Comparison of ENCODE assay signal across 8 cellular contexts in genomic region chr15:74955017-74955416, GRCh38. TPM values are rescaled to one million over a fixed set of nuclear protein-coding genes. Genes with fewer than 3 reads are reported as not detected.
DNase-seq lines count a peak whose midpoint lies in the region; ATAC-seq and TF ChIP-seq lines count a peak whose summit lies in the region.

No MANE protein-coding gene starts in this region.

- CTCF ChIA-PET in activated naive CD4-positive, alpha-beta T cell treated with anti-CD3 and anti-CD28 coated beads for 36 hours (lab: Charles Lee): interaction anchor here (0.7 to 1.3 kb wide), 6 partner anchors 47 to 334 kb away, joined by 4 to 6 read pairs (median 4); no protein-coding TSS in a partner anchor
- CTCF ChIA-PET in activated CD4-positive, alpha-beta memory T cell treated with anti-CD3 and anti-CD28 coated beads for 36 hours (lab: Charles Lee): interaction anchor here (1.0 to 2.5 kb wide), 5 partner anchors 55 to 249 kb away, joined by 3 to 16 read pairs (median 6); partner anchors contain the start of gene CPLX3

- H3K4me1 Mint-ChIP-seq in activated naive CD4-positive, alpha-beta T cell treated with anti-CD3 and anti-CD28 coated beads for 36 hours (ENCODE audit: low read depth): peaks cover 31% of the 10 kb centered on the region
- peaks cover 39% of the 10 kb centered on the region for H3K4me1 Mint-ChIP-seq in activated CD4-positive, alpha-beta memory T cell treated with anti-CD3 and anti-CD28 coated beads for 36 hours (ENCODE audit: low read depth)
- H3K4me1 Mint-ChIP-seq in glutamatergic neuron (ENCODE audit: low read depth, unreplicated experiment): peaks cover 18% of the 10 kb centered on the region

- no peak for ATAC-seq in activated naive CD4-positive, alpha-beta T cell treated with anti-CD3 and anti-CD28 coated beads, Interleukin-2, amount 50 U/mL, for 72 hours

- POLR2A ChIA-PET in activated CD4-positive, alpha-beta memory T cell treated with anti-CD3 and anti-CD28 coated beads for 36 hours (lab: Charles Lee): no interaction called here

- no peak overlapping the region for H3K27ac Mint-ChIP-seq in activated naive CD4-positive, alpha-beta T cell treated with anti-CD3 and anti-CD28 coated beads for 36 hours
- H3K27ac Mint-ChIP-seq in activated naive CD4-positive, alpha-beta T cell treated with anti-CD3 and anti-CD28 coated beads, Interleukin-2, amount 50 U/mL, for 72 hours: no peak overlapping the region
- no peak overlapping the region for H3K27ac Mint-ChIP-seq in activated CD4-positive, alpha-beta memory T cell treated with anti-CD3 and anti-CD28 coated beads for 36 hours
- H3K27ac Mint-ChIP-seq in glutamatergic neuron (ENCODE audit: unreplicated experiment): no peak overlapping the region

- H3K4me3 ChIP-seq in subcutaneous abdominal adipose tissue (ENCODE audit: low read depth in 1 of 5, low read length in 5 of 5): peak overlapping the region in 4 of 5 donors; percentile 7 to 74 (median 44)

- H3K36me3 ChIP-seq in subcutaneous abdominal adipose tissue (ENCODE audit: control insufficient read depth in 5 of 5, insufficient read depth in 5 of 5, low read length in 5 of 5): no peaks in the 10 kb centered on the region

- no peak overlapping the region for H3K27ac ChIP-seq in subcutaneous abdominal adipose tissue (ENCODE audit: low read depth, low read length)

- H3K4me3 Mint-ChIP-seq in activated naive CD4-positive, alpha-beta T cell treated with anti-CD3 and anti-CD28 coated beads for 36 hours: peak overlapping the region; percentile 69
- peak overlapping the region; percentile 45 for H3K4me3 Mint-ChIP-seq in activated CD4-positive, alpha-beta memory T cell treated with anti-CD3 and anti-CD28 coated beads for 36 hours
- H3K4me3 Mint-ChIP-seq in glutamatergic neuron (ENCODE audit: unreplicated experiment): peak overlapping the region; percentile 55

- peaks cover 4 to 58% (median 55%) of the 10 kb centered on the region in 5 donors for H3K4me1 ChIP-seq in subcutaneous abdominal adipose tissue (ENCODE audit: control insufficient read depth in 5 of 5, insufficient read depth in 5 of 5, low read length in 5 of 5)

- H3K27me3 ChIP-seq in subcutaneous abdominal adipose tissue (ENCODE audit: control insufficient read depth in 5 of 5, insufficient read depth in 4 of 5, low read length in 5 of 5): peaks cover 0 to 14% (median 9%) of the 10 kb centered on the region in 5 donors

- no peaks in the 10 kb centered on the region for H3K36me3 Mint-ChIP-seq in activated naive CD4-positive, alpha-beta T cell treated with anti-CD3 and anti-CD28 coated beads for 36 hours (ENCODE audit: low read depth)
- H3K36me3 Mint-ChIP-seq in activated naive CD4-positive, alpha-beta T cell treated with anti-CD3 and anti-CD28 coated beads, Interleukin-2, amount 50 U/mL, for 72 hours: no peaks in the 10 kb centered on the region
- H3K36me3 Mint-ChIP-seq in activated CD4-positive, alpha-beta memory T cell treated with anti-CD3 and anti-CD28 coated beads for 36 hours: no peaks in the 10 kb centered on the region
- H3K36me3 Mint-ChIP-seq in glutamatergic neuron (ENCODE audit: unreplicated experiment): no peaks in the 10 kb centered on the region

- DNase-seq in activated naive CD4-positive, alpha-beta T cell treated with anti-CD3 and anti-CD28 coated beads for 36 hours: no peak
- no peak for DNase-seq in activated naive CD4-positive, alpha-beta T cell treated with anti-CD3 and anti-CD28 coated beads, Interleukin-2, amount 50 U/mL, for 72 hours (ENCODE audit: low spot score in 2 of 2)
- DNase-seq in activated CD4-positive, alpha-beta memory T cell treated with anti-CD3 and anti-CD28 coated beads for 36 hours: no peak
- no peak for DNase-seq in glutamatergic neuron
- DNase-seq in GM20000 (ENCODE audit: low spot score): no peak
- DNase-seq in NCI-H2081 (lab: John Stamatoyannopoulos, UW): no peak
- DNase-seq in HT-29 (ENCODE audit: low spot score): no peak

- no peaks in the 10 kb centered on the region for H3K9me3 Mint-ChIP-seq in activated naive CD4-positive, alpha-beta T cell treated with anti-CD3 and anti-CD28 coated beads for 36 hours
- no peaks in the 10 kb centered on the region for H3K9me3 Mint-ChIP-seq in activated naive CD4-positive, alpha-beta T cell treated with anti-CD3 and anti-CD28 coated beads, Interleukin-2, amount 50 U/mL, for 72 hours
- H3K9me3 Mint-ChIP-seq in activated CD4-positive, alpha-beta memory T cell treated with anti-CD3 and anti-CD28 coated beads for 36 hours: no peaks in the 10 kb centered on the region
- H3K9me3 Mint-ChIP-seq in glutamatergic neuron (ENCODE audit: unreplicated experiment): peaks cover 2% of the 10 kb centered on the region

- H3K9me3 ChIP-seq in subcutaneous abdominal adipose tissue (ENCODE audit: control insufficient read depth in 5 of 5, low read length in 5 of 5): no peaks in the 10 kb centered on the region

- H3K9ac ChIP-seq in subcutaneous abdominal adipose tissue (ENCODE audit: low read length in 5 of 5): peak overlapping the region in 2 of 5 donors; percentile 14 to 62

- H3K27me3 Mint-ChIP-seq in activated naive CD4-positive, alpha-beta T cell treated with anti-CD3 and anti-CD28 coated beads for 36 hours (ENCODE audit: low read depth): peaks cover 26% of the 10 kb centered on the region
- peaks cover 21% of the 10 kb centered on the region for H3K27me3 Mint-ChIP-seq in activated CD4-positive, alpha-beta memory T cell treated with anti-CD3 and anti-CD28 coated beads for 36 hours
- H3K27me3 Mint-ChIP-seq in glutamatergic neuron (ENCODE audit: unreplicated experiment): peaks cover 16% of the 10 kb centered on the region

- intact Hi-C loops in activated naive CD4-positive, alpha-beta T cell treated with anti-CD3 and anti-CD28 coated beads for 36 hours (cut with micrococcal nuclease): loop anchor here (5.0 kb wide), 1 partner anchor 413 kb away; the partner anchor contains the start of gene ARID3B
- intact Hi-C loops in activated CD4-positive, alpha-beta memory T cell treated with anti-CD3 and anti-CD28 coated beads for 36 hours (cut with micrococcal nuclease): loop anchor here (5.0 kb wide), 1 partner anchor 497 kb away; the partner anchor contains the start of gene SIN3A

- TF ChIP-seq CTCF in glutamatergic neuron (IDR thresholded peaks at IDR 0.05; ENCODE audit: partially characterized antibody, unreplicated experiment): no peak
- no peak for TF ChIP-seq CTCF in GM20000 (IDR thresholded peaks at IDR 0.05; ENCODE audit: extremely low read depth, missing control alignments)

RNA-seq across cellular contexts. Expression of gene RPP25, which starts 1.6 kb away (rescaled TPM):
- 1 to 10 TPM; 3.5 to 3.7 TPM for total RNA-seq in activated naive CD4-positive, alpha-beta T cell treated with anti-CD3 and anti-CD28 coated beads for 36 hours
- total RNA-seq in activated naive CD4-positive, alpha-beta T cell treated with anti-CD3 and anti-CD28 coated beads, Interleukin-2, amount 50 U/mL, for 72 hours: 1 to 10 TPM; 3.4 to 6.6 TPM
- 1 to 10 TPM; 3.8 TPM for total RNA-seq in activated CD4-positive, alpha-beta memory T cell treated with anti-CD3 and anti-CD28 coated beads for 36 hours
- 2.3 TPM for total RNA-seq in glutamatergic neuron (ENCODE audit: unreplicated experiment)
- 60.1 and 68.1 TPM in 2 replicates for total RNA-seq in HT-29 (2014; rRNA removed; shearing (Covaris generic))

RNA-seq across cellular contexts. Expression of gene COX5A, which starts 17.1 kb away (rescaled TPM):
- total RNA-seq in activated naive CD4-positive, alpha-beta T cell treated with anti-CD3 and anti-CD28 coated beads for 36 hours: 100 to 1,000 TPM; 346 to 348 TPM
- total RNA-seq in activated naive CD4-positive, alpha-beta T cell treated with anti-CD3 and anti-CD28 coated beads, Interleukin-2, amount 50 U/mL, for 72 hours: 100 to 1,000 TPM; 314 to 323 TPM
- total RNA-seq in activated CD4-positive, alpha-beta memory T cell treated with anti-CD3 and anti-CD28 coated beads for 36 hours: 100 to 1,000 TPM; 322 TPM
- 219 TPM for total RNA-seq in glutamatergic neuron (ENCODE audit: unreplicated experiment)
- 122 and 144 TPM in 2 replicates for total RNA-seq in HT-29 (2014; rRNA removed; shearing (Covaris generic))

RNA-seq across cellular contexts. Expression of gene SCAMP5, which starts 40.3 kb away (rescaled TPM):
- total RNA-seq in activated naive CD4-positive, alpha-beta T cell treated with anti-CD3 and anti-CD28 coated beads for 36 hours: under 1 TPM; 0.15 to 0.38 TPM
- total RNA-seq in activated naive CD4-positive, alpha-beta T cell treated with anti-CD3 and anti-CD28 coated beads, Interleukin-2, amount 50 U/mL, for 72 hours: 10 to 100 TPM in 1 of 2 donors, 1 to 10 TPM in 1; 3.7 to 11.4 TPM
- total RNA-seq in activated CD4-positive, alpha-beta memory T cell treated with anti-CD3 and anti-CD28 coated beads for 36 hours: under 1 TPM; 0.19 to 0.33 TPM
- 164 TPM for total RNA-seq in glutamatergic neuron (ENCODE audit: unreplicated experiment)
- 0.86 and 3.0 TPM in 2 replicates for total RNA-seq in HT-29 (2014; rRNA removed; shearing (Covaris generic))

RNA-seq across cellular contexts. Expression of gene FAM219B, which starts 48.4 kb away (rescaled TPM):
- total RNA-seq in activated naive CD4-positive, alpha-beta T cell treated with anti-CD3 and anti-CD28 coated beads for 36 hours: 10 to 100 TPM; 60.3 to 63.0 TPM
- 10 to 100 TPM; 61.7 to 66.2 TPM for total RNA-seq in activated naive CD4-positive, alpha-beta T cell treated with anti-CD3 and anti-CD28 coated beads, Interleukin-2, amount 50 U/mL, for 72 hours
- total RNA-seq in activated CD4-positive, alpha-beta memory T cell treated with anti-CD3 and anti-CD28 coated beads for 36 hours: 10 to 100 TPM; 63.0 to 70.1 TPM
- 171 TPM for total RNA-seq in glutamatergic neuron (ENCODE audit: unreplicated experiment)
- 66.1 and 66.2 TPM in 2 replicates for total RNA-seq in HT-29 (2014; rRNA removed; shearing (Covaris generic))

Comparison
In these comparisons a context has a peak if more than half of its experiments do, and no peak if none do; other contexts are left out.
1. RNA of gene SCAMP5, which starts 40.3 kb away (total RNA-seq): 164 TPM in glutamatergic neuron (single experiment); 3.7 to 11.4 TPM in activated naive CD4-positive, alpha-beta T cell treated with anti-CD3 and anti-CD28 coated beads, Interleukin-2, amount 50 U/mL, for 72 hours, 0.86 to 3.0 TPM in HT-29, 0.15 to 0.38 TPM in activated naive CD4-positive, alpha-beta T cell treated with anti-CD3 and anti-CD28 coated beads for 36 hours and 0.19 to 0.33 TPM in activated CD4-positive, alpha-beta memory T cell treated with anti-CD3 and anti-CD28 coated beads for 36 hours; every median in the first group is over 10 times any median in the second.
2. Peak in every context shown above with its lines, with median percentiles within 50 percentile points of each other: H3K4me3 Mint-ChIP-seq.